Comparison of ENCODE assay signal across 21 cellular contexts in the genomic region with DNA sequence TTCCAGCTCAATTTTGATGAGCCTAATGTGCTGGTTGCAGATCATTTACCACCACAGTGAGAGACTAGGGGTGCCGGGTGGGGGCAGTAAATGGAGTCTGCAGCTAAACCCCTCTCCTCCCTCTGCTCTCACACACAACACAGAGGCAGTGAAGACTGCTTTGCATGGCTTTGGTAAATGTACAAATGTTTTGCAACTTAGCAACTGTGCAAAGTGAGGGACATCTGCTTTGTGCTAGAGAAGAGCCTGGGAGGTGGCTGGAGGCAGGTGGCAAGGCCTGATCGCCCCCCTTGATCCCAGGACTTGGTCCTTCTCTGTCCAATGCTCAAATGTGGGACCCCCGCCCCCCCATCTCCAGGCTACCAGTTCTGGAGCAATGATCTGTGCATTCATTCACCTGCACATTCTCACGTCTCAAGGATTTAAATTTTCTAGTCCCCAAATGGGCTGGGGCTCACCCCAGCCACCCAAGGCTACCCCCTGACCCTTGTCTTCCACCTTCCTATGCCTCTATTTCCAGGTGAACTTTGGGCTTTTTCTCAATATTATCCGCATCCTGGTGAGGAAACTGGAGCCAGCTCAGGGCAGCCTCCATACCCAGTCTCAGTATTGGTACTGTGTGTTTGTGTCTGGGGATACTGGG. TPM values are rescaled to one million over a fixed set of nuclear protein-coding genes. Genes with fewer than 3 reads are reported as not detected.
A peak's percentile ranks its signal among the peaks of the same experiment; 100 is the strongest.
DNase-seq lines count a peak whose midpoint lies in the region; ATAC-seq and TF ChIP-seq lines count a peak whose summit lies in the region.
"Had no signal": no experiment of that assay in that cellular context is flagged by ENCODE, and none has a peak within 500 bp of the region (broad histone marks: within the 10 kb centered on the region; RNA-seq: fewer than 3 reads in every experiment).

No MANE protein-coding gene starts in this region.

- H3K9me3 Mint-ChIP-seq in H9 = no peaks in the 10 kb centered on the region
- H3K9me3 Mint-ChIP-seq: activated CD4-positive, alpha-beta memory T cell treated with anti-CD3 and anti-CD28 coated beads, Interleukin-2, amount 10 ng/mL, durations not matched to agents 7 days and 5 days; activated T-helper 1 cell treated with anti-CD3 and anti-CD28 coated beads, Interleukin-12 subunit alpha, Interleukin-12 subunit beta, Interleukin-2, Interleukin-4 antibody, amounts not matched to agents 30 ng/mL and 10 ng/mL and 1 ng/mL, durations not matched to agents 14 hours and 24 hours and 36 hours; naive thymus-derived CD4-positive, alpha-beta T cell had no signal

- H3K18ac ChIP-seq in H9 (ENCODE audit: insufficient read length, low read depth, low read length) = no peak overlapping the region

- H3K4me2 ChIP-seq in H9 (ENCODE audit: insufficient read depth, insufficient read length, low read length) = no peak overlapping the region

- no peak overlapping the region for H3K4me3 Mint-ChIP-seq in H9
- H3K4me3 Mint-ChIP-seq: activated CD4-positive, alpha-beta memory T cell treated with anti-CD3 and anti-CD28 coated beads, Interleukin-2, amount 10 ng/mL, durations not matched to agents 7 days and 5 days; activated T-helper 1 cell treated with anti-CD3 and anti-CD28 coated beads, Interleukin-12 subunit alpha, Interleukin-12 subunit beta, Interleukin-2, Interleukin-4 antibody, amounts not matched to agents 30 ng/mL and 10 ng/mL and 1 ng/mL, durations not matched to agents 14 hours and 24 hours and 36 hours; naive thymus-derived CD4-positive, alpha-beta T cell had no signal

- no peak overlapping the region for H2BK5ac ChIP-seq in H9 (ENCODE audit: insufficient read length, low read length)

- H3K56ac ChIP-seq in H9 (ENCODE audit: insufficient read length, low read depth, low read length) = no peak overlapping the region

- no peak overlapping the region for H3K27ac Mint-ChIP-seq in H9
- H3K27ac Mint-ChIP-seq: activated CD4-positive, alpha-beta memory T cell treated with anti-CD3 and anti-CD28 coated beads, Interleukin-2, amount 10 ng/mL, durations not matched to agents 7 days and 5 days had no signal

- ATAC-seq in HG02798 (IDR thresholded peaks at IDR 0.05; ENCODE audit: poor library complexity, unreplicated experiment) (peak; percentile 12), omental fat pad (ENCODE audit: low FRiP score) (no peak), HG03439 (IDR thresholded peaks at IDR 0.05; ENCODE audit: unreplicated experiment) (no peak)

- no peaks in the 10 kb centered on the region for H3K9me3 ChIP-seq in H9 (ENCODE audit: control insufficient read depth, low read depth, low read length)
- H3K9me3 ChIP-seq: BLaER1 treated with 17β-estradiol and CSF1 and Interleukin-3, amounts not matched to agents 10 nM and 100 nM; breast epithelium; heart right ventricle had no signal

- H2BK15ac ChIP-seq in H9 (ENCODE audit: low read depth, low read length) = no peak overlapping the region

- H3K4me1 ChIP-seq in H9 (ENCODE audit: insufficient read depth, low read length) = no peaks in the 10 kb centered on the region
- H3K4me1 ChIP-seq: breast epithelium had no signal

- H3K23me2 ChIP-seq in H9 (ENCODE audit: insufficient read length, low read depth, low read length, poor library complexity, severe bottlenecking) = no peaks in the 10 kb centered on the region

- H3K36me3 Mint-ChIP-seq in H9 (ENCODE audit: insufficient read depth in 1 of 3, low read depth in 3 of 3) = no peaks in the 10 kb centered on the region
- H3K36me3 Mint-ChIP-seq: naive thymus-derived CD4-positive, alpha-beta T cell had no signal

- H3K79me1 ChIP-seq in H9 (ENCODE audit: insufficient read depth, low read depth, low read length, poor library complexity, severe bottlenecking) = no peaks in the 10 kb centered on the region

- H3K27me3 Mint-ChIP-seq in H9 (ENCODE audit: low read depth) = peaks cover 60% of the 10 kb centered on the region

- H2AFZ ChIP-seq in H9 (ENCODE audit: low read length) = no peak overlapping the region

- no peak overlapping the region for H2BK120ac ChIP-seq in H9 (ENCODE audit: low read depth, low read length, poor library complexity, severe bottlenecking)

- no peak overlapping the region for H3K23ac ChIP-seq in H9 (ENCODE audit: insufficient read length, low read depth, low read length)

- DNase-seq in DMS53 (lab: John Stamatoyannopoulos, UW) (peak; percentile 49), DMS53 treated with DMSO at 0.1 percent for 48 hours (lab: John Stamatoyannopoulos, UW; ENCODE audit: unreplicated experiment) (no peak), NAMALWA (ENCODE audit: low spot score) (peak; percentile 78), omental fat pad (ENCODE audit: low spot score) (peak; percentile 8), H9 (no peak), CD1c-positive myeloid dendritic cell (ENCODE audit: extremely low spot score) (no peak)
- DNase-seq: DMS79; HCEC 1CT; NCI-H524 treated with DMSO at 0.1 percent for 48 hours; stimulated activated naive CD4-positive, alpha-beta T cell had no signal

- H4K91ac ChIP-seq in H9 (ENCODE audit: insufficient read length, low read depth, low read length) = no peak overlapping the region

- H4K20me1 ChIP-seq in H9 (ENCODE audit: control insufficient read depth, insufficient read depth, insufficient read length) = no peaks in the 10 kb centered on the region
- H4K20me1 ChIP-seq: BLaER1 treated with 17β-estradiol and CSF1 and Interleukin-3, amounts not matched to agents 10 nM and 100 nM had no signal

- H3K27ac ChIP-seq in H9 (ENCODE audit: insufficient read length, low read depth, low read length) = no peak overlapping the region
- H3K27ac ChIP-seq: 22Rv1; BLaER1 treated with 17β-estradiol and CSF1 and Interleukin-3, amounts not matched to agents 10 nM and 100 nM; breast epithelium; heart right ventricle had no signal

- H3K27me3 ChIP-seq in H9 (ENCODE audit: insufficient read depth, low read length) = no peaks in the 10 kb centered on the region
- H3K27me3 ChIP-seq: BLaER1 treated with 17β-estradiol and CSF1 and Interleukin-3, amounts not matched to agents 10 nM and 100 nM; breast epithelium had no signal

- H4K8ac ChIP-seq in H9 (replicated peaks; ENCODE audit: insufficient read length, low read depth, low read length) = no peak overlapping the region

- no CpG with 5 or more reads among the region's 5 CpGs for WGBS in H9 (ENCODE audit: extremely low coverage, insufficient read length, low lambda C conversion rate)

- no peak overlapping the region for H3K14ac ChIP-seq in H9 (ENCODE audit: insufficient read depth, low read length)

- H2BK20ac ChIP-seq in H9 (ENCODE audit: low read depth, low read length, poor library complexity, severe bottlenecking) = no peak overlapping the region

- peaks cover 15 to 26% of the 10 kb centered on the region in 2 experiments; a peak in 3 of 4 replicates for H3K4me1 Mint-ChIP-seq in H9

- H3K79me2 ChIP-seq in H9 (ENCODE audit: insufficient read depth, low read length) = no peaks in the 10 kb centered on the region

- H3T11ph ChIP-seq in H9 (ENCODE audit: low read length) = no peak overlapping the region

- no peak overlapping the region for H2AK5ac ChIP-seq in H9 (ENCODE audit: insufficient read length, low read length)

- H3K4ac ChIP-seq in H9 (ENCODE audit: low read depth, low read length) = no peak overlapping the region

- no peak overlapping the region for H2BK12ac ChIP-seq in H9 (ENCODE audit: insufficient read length, low read depth, low read length)

- TF ChIP-seq CTCF in omental fat pad (IDR thresholded peaks at IDR 0.05) = no peak
- TF ChIP-seq CTCF in H9 (conservative IDR thresholded peaks at IDR 0.05) = no peak

- H3K9ac ChIP-seq in H9 (ENCODE audit: extremely low read depth, insufficient read length, low read length) = no peak overlapping the region
- H3K9ac ChIP-seq: BLaER1 treated with 17β-estradiol and CSF1 and Interleukin-3, amounts not matched to agents 10 nM and 100 nM had no signal

- no peak overlapping the region for H4K5ac ChIP-seq in H9 (ENCODE audit: insufficient read length, low read depth, low read length)

RNA-seq across cellular contexts. Expression of a gene that starts 11.6 kb away (rescaled TPM):
- total RNA-seq in omental fat pad (not detected), H9 (2021) (5.9 and 7.4 TPM in 2 replicates)
- total RNA-seq: activated CD4-positive, alpha-beta memory T cell treated with anti-CD3 and anti-CD28 coated beads, Interleukin-2, amount 10 ng/mL, durations not matched to agents 7 days and 5 days; activated T-helper 1 cell treated with anti-CD3 and anti-CD28 coated beads, Interleukin-12 subunit alpha, Interleukin-12 subunit beta, Interleukin-2, Interleukin-4 antibody, amounts not matched to agents 30 ng/mL and 10 ng/mL and 1 ng/mL, durations not matched to agents 14 hours and 24 hours and 36 hours; breast epithelium; heart right ventricle; HT-29; mammary epithelial cell; naive thymus-derived CD4-positive, alpha-beta T cell had no signal

Comparison
In these comparisons a context has a peak if more than half of its experiments do, and no peak if none do; other contexts are left out.
1. DNase-seq: peak in DMS53 (single experiment), NAMALWA (single experiment) and omental fat pad (single experiment); none in DMS53 treated with DMSO at 0.1 percent for 48 hours (single experiment), H9 (single experiment) and CD1c-positive myeloid dendritic cell (single experiment).